9 cellular contexts compared by ENCODE assay signal in the genomic region with DNA sequence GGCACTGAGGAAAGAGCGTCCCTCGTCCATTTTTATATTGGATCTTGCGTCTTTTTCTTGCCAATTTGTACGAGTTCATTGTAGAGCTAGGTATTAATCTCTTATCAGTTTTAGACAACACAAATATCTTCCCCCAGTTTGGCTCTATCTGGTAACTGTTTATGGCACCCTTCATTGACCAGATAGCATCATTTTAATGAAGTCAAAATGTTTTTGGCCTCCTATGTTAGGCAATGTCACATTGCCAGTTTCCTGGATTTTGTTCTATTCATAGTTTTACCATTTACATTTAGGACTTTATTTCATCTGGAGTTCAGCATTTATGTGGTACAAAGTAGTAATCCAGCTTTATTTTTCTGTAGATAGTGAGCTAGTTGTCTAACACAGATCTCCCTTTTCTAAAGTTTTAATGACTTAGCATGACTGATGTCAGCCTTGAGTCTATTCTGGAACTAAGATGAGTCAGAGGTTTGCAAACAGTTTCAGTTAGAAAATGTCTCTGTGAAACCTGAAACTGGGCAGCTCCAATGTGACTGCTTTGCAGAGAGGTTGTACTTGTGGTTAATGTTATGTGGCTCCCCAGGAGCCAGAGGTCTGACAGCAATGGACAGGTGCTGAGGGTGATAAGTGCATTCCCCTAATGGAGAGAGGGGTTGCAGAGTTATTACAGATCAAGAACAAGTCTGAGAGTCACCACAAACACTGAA. TPM values are rescaled to one million over a fixed set of nuclear protein-coding genes. Genes with fewer than 3 reads are reported as not detected.
DNase-seq lines count a peak whose midpoint lies in the region; ATAC-seq, FAIRE-seq and TF ChIP-seq lines count a peak whose summit lies in the region.
"Had no signal": no experiment of that assay in that cellular context is flagged by ENCODE, and none has a peak within 500 bp of the region (broad histone marks: within the 10 kb centered on the region; RNA-seq: fewer than 3 reads in every experiment).

No MANE protein-coding gene starts in this region.

- peaks cover 10% of the 10 kb centered on the region for H3K36me3 Mint-ChIP-seq in HFFc6 (ENCODE audit: low read depth)
- H3K36me3 Mint-ChIP-seq in activated T-cell treated with anti-CD3 and anti-CD28 coated beads, Interleukin-2, amount 50 U/mL, for 72 hours (ENCODE audit: insufficient read depth in 2 of 2): peaks cover 9 to 19% of the 10 kb centered on the region in 2 donors
- H3K36me3 Mint-ChIP-seq in naive thymus-derived CD8-positive, alpha-beta T cell: peaks cover 0 to 21% (median 12%) of the 10 kb centered on the region in 3 donors

- H3K9me3 Mint-ChIP-seq in HFFc6: peaks cover 26% of the 10 kb centered on the region
- H3K9me3 Mint-ChIP-seq in activated T-cell treated with anti-CD3 and anti-CD28 coated beads, Interleukin-2, amount 50 U/mL, for 72 hours: peaks cover 4 to 10% of the 10 kb centered on the region in 2 donors
- H3K9me3 Mint-ChIP-seq in naive thymus-derived CD8-positive, alpha-beta T cell: peaks cover 0 to 25% (median 14%) of the 10 kb centered on the region in 9 donors

- H3K4me1 Mint-ChIP-seq in HFFc6 (ENCODE audit: low read depth): peaks cover 46% of the 10 kb centered on the region
- peaks cover 44% of the 10 kb centered on the region for H3K4me1 Mint-ChIP-seq in activated T-cell treated with anti-CD3 and anti-CD28 coated beads, Interleukin-2, amount 50 U/mL, for 72 hours (ENCODE audit: low read depth)
- peaks cover 18 to 30% (median 21%) of the 10 kb centered on the region in 4 donors for H3K4me1 Mint-ChIP-seq in naive thymus-derived CD8-positive, alpha-beta T cell

- H3K27me3 ChIP-seq in MG63: no peaks in the 10 kb centered on the region

- no peaks in the 10 kb centered on the region for H3K36me3 ChIP-seq in MG63

- H3K4me3 Mint-ChIP-seq in HFFc6: no peak overlapping the region
- peak overlapping the region in 1 of 2 donors; percentile 60 for H3K4me3 Mint-ChIP-seq in activated T-cell treated with anti-CD3 and anti-CD28 coated beads, Interleukin-2, amount 50 U/mL, for 72 hours
- H3K4me3 Mint-ChIP-seq in naive thymus-derived CD8-positive, alpha-beta T cell: no peak overlapping the region

- peaks cover 2% of the 10 kb centered on the region for H3K27me3 Mint-ChIP-seq in HFFc6 (ENCODE audit: insufficient read depth)
- H3K27me3 Mint-ChIP-seq in activated T-cell treated with anti-CD3 and anti-CD28 coated beads, Interleukin-2, amount 50 U/mL, for 72 hours (ENCODE audit: low read depth): peaks cover 52% of the 10 kb centered on the region
- H3K27me3 Mint-ChIP-seq in naive thymus-derived CD8-positive, alpha-beta T cell: peaks cover 0 to 17% (median 1%) of the 10 kb centered on the region in 5 donors

- POLR2A ChIA-PET in naive thymus-derived CD8-positive, alpha-beta T cell (lab: Charles Lee): no interaction called here

- peak overlapping the region; percentile 60 for H3K27ac Mint-ChIP-seq in HFFc6
- peak overlapping the region; percentile 56 for H3K27ac Mint-ChIP-seq in activated T-cell treated with anti-CD3 and anti-CD28 coated beads, Interleukin-2, amount 50 U/mL, for 72 hours
- no peak overlapping the region for H3K27ac Mint-ChIP-seq in naive thymus-derived CD8-positive, alpha-beta T cell

- FAIRE-seq in islet of Langerhans (lab: Jason Lieb, UNC): peak; percentile 95
- FAIRE-seq: frontal cortex had no signal

- peaks cover 3% of the 10 kb centered on the region; the same call in 1 of the 2 replicates for H3K9me3 ChIP-seq in MG63

- TF ChIP-seq CTCF in HFFc6 (IDR thresholded peaks at IDR 0.05): no peak

- peak; percentile 87 to 93 for ATAC-seq in activated T-cell treated with anti-CD3 and anti-CD28 coated beads, Interleukin-2, amount 50 U/mL, for 72 hours (replicated peaks in 1 of 2)
- ATAC-seq in naive thymus-derived CD8-positive, alpha-beta T cell: no peak

- H3K4me3 ChIP-seq in MG63: no peak overlapping the region

- DNase-seq in stimulated activated CD4-positive, alpha-beta T cell treated with anti-CD3 and anti-CD28 coated beads, Interleukin-15, amount 100 ng/mL, for 24 hours: peak; percentile 52
- DNase-seq in stimulated activated CD4-positive, alpha-beta T cell treated with anti-CD3 and anti-CD28 coated beads, Interleukin-4, amount 100 ng/mL, for 4 hours: no peak
- DNase-seq in HFFc6: peak; percentile 85
- peak; percentile 30 for DNase-seq in MG63
- peak; percentile 56 to 63 for DNase-seq in activated T-cell treated with anti-CD3 and anti-CD28 coated beads, Interleukin-2, amount 50 U/mL, for 72 hours
- DNase-seq in naive thymus-derived CD8-positive, alpha-beta T cell: no peak
- no peak for DNase-seq in NCI-H526 (lab: John Stamatoyannopoulos, UW)

RNA-seq across cellular contexts. Expression of gene STBD1, which starts 5.3 kb away (rescaled TPM):
- 1 to 10 TPM; 4.3 to 6.0 (median 5.4) TPM for total RNA-seq in HFFc6 (2021; fragmentation: NEBNext Ultra II Directional; extraction: Animal tissue kit (Norgen Biotek cat#: 25700))
- 0.13 TPM in 1 of 2 replicates, not detected in the other for total RNA-seq in MG63 (2014; rRNA removed; shearing (Covaris generic); ENCODE audit: low replicate concordance)
- total RNA-seq in activated T-cell treated with anti-CD3 and anti-CD28 coated beads, Interleukin-2, amount 50 U/mL, for 72 hours: under 1 TPM in 1 of 2 donors, not detected in 1; 0.30 TPM
- total RNA-seq in naive thymus-derived CD8-positive, alpha-beta T cell: under 1 TPM; 0.38 to 0.49 TPM
- under 1 TPM; 0.16 to 0.66 (median 0.19) TPM for polyA plus RNA-seq in naive thymus-derived CD8-positive, alpha-beta T cell

RNA-seq across cellular contexts. Expression of gene FAM47E, which starts 49.7 kb away (rescaled TPM):
- under 1 TPM in 1 of 6 experiments, not detected in 5; 0.17 TPM for total RNA-seq in HFFc6 (2021; fragmentation: NEBNext Ultra II Directional; extraction: Animal tissue kit (Norgen Biotek cat#: 25700))
- total RNA-seq in MG63 (2014; rRNA removed; shearing (Covaris generic); ENCODE audit: low replicate concordance): 0.16 TPM in 1 of 2 replicates, not detected in the other
- not detected for total RNA-seq in activated T-cell treated with anti-CD3 and anti-CD28 coated beads, Interleukin-2, amount 50 U/mL, for 72 hours
- 1 to 10 TPM in 1 of 2 experiments, under 1 TPM in 1; 0.60 to 1.3 TPM for total RNA-seq in naive thymus-derived CD8-positive, alpha-beta T cell
- under 1 TPM in 1 of 3 donors, not detected in 2; 0.64 TPM for polyA plus RNA-seq in naive thymus-derived CD8-positive, alpha-beta T cell

Comparison
In these comparisons a context has a peak if more than half of its experiments do, and no peak if none do; other contexts are left out.
1. DNase-seq: peak in stimulated activated CD4-positive, alpha-beta T cell treated with anti-CD3 and anti-CD28 coated beads, Interleukin-15, amount 100 ng/mL, for 24 hours (single experiment), HFFc6 (single experiment), MG63 (single experiment) and activated T-cell treated with anti-CD3 and anti-CD28 coated beads, Interleukin-2, amount 50 U/mL, for 72 hours (2 of 2); none in stimulated activated CD4-positive, alpha-beta T cell treated with anti-CD3 and anti-CD28 coated beads, Interleukin-4, amount 100 ng/mL, for 4 hours (0 of 2), naive thymus-derived CD8-positive, alpha-beta T cell (0 of 10) and NCI-H526 (0 of 2).
2. H3K27ac Mint-ChIP-seq: peak in HFFc6 (single experiment) and activated T-cell treated with anti-CD3 and anti-CD28 coated beads, Interleukin-2, amount 50 U/mL, for 72 hours (single experiment); none in naive thymus-derived CD8-positive, alpha-beta T cell (0 of 10).
3. ATAC-seq: peak in activated T-cell treated with anti-CD3 and anti-CD28 coated beads, Interleukin-2, amount 50 U/mL, for 72 hours (2 of 2); none in naive thymus-derived CD8-positive, alpha-beta T cell (0 of 2).